Comparison of ENCODE assay signal across 8 cellular contexts in the genomic region with DNA sequence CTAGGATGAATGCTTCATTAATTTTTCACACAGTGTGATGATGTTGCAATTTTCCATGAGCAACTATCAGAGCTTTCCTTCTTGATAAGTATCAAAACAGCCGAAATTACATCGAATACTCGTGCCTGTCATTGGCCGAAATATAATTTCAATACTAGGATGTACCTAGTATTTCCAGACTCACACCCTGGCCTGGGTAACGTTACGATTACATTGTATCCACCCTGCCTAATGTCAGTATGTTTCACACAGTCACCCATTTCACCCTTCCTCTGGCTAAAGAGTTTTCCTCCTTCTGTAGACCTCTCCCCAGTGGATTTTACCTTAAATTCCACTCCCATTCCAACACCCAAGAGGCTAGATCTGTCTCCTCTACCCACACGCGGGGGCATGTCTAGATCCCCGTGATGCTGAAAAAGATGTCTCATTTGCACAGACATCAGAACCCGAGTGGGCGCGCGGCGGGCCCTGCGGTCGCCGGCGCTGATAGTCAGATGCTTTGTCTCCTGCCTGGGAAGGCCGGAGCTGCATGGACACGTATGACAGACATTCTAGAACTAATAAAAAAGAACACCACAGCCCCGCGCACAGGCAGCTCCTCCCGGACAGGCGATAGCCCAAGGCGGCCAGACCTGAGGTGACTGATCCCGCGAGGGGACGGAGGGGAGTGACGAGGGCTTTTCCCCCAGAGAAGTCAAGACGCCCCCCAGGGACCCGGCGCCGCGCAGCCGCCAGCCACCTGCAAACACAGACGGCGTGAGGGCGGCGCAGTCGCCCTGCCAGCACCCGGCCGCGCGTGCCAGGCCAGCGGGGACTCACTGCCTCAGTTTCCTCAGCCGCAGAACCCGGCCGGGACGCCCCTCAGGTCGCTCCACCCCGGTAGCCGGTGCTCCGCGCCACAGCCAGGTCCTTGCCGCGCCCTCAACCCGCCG. TPM values are rescaled to one million over a fixed set of nuclear protein-coding genes. Genes with fewer than 3 reads are reported as not detected.
DNase-seq lines count a peak whose midpoint lies in the region; ATAC-seq and TF ChIP-seq lines count a peak whose summit lies in the region.

No MANE protein-coding gene starts in this region.

- H3K36me3 ChIP-seq in lower lobe of right lung = no peaks in the 10 kb centered on the region

- ATAC-seq in HG02588 (IDR thresholded peaks at IDR 0.05; ENCODE audit: unreplicated experiment) (peak; percentile 25), lower lobe of right lung (peak; percentile 5 to 19)

- H3K27me3 Mint-ChIP-seq in activated CD4-positive, alpha-beta T cell treated with anti-CD3 and anti-CD28 coated beads, Interleukin-2, amount 10 ng/mL, durations not matched to agents 7 days and 5 days = peaks cover 27% of the 10 kb centered on the region

- no peaks in the 10 kb centered on the region for H3K9me3 ChIP-seq in lower lobe of right lung

- peak overlapping the region; percentile 84 for H3K27ac ChIP-seq in lower lobe of right lung

- H3K9me3 Mint-ChIP-seq in activated CD4-positive, alpha-beta T cell treated with anti-CD3 and anti-CD28 coated beads, Interleukin-2, amount 10 ng/mL, durations not matched to agents 7 days and 5 days = no peaks in the 10 kb centered on the region

- H3K4me3 Mint-ChIP-seq in activated CD4-positive, alpha-beta T cell treated with anti-CD3 and anti-CD28 coated beads, Interleukin-2, amount 10 ng/mL, durations not matched to agents 7 days and 5 days = peak overlapping the region; percentile 75

- H3K4me1 Mint-ChIP-seq in activated CD4-positive, alpha-beta T cell treated with anti-CD3 and anti-CD28 coated beads, Interleukin-2, amount 10 ng/mL, durations not matched to agents 7 days and 5 days = peaks cover 21% of the 10 kb centered on the region

- no peak for TF ChIP-seq CTCF in GM12875 (IDR thresholded peaks at IDR 0.05; ENCODE audit: borderline replicate concordance, insufficient read depth, low read depth, low read length)
- TF ChIP-seq CTCF in lower lobe of right lung (IDR thresholded peaks at IDR 0.05) = no peak

- H3K36me3 Mint-ChIP-seq in activated CD4-positive, alpha-beta T cell treated with anti-CD3 and anti-CD28 coated beads, Interleukin-2, amount 10 ng/mL, durations not matched to agents 7 days and 5 days (ENCODE audit: low read depth) = no peaks in the 10 kb centered on the region

- H3K27ac Mint-ChIP-seq in activated CD4-positive, alpha-beta T cell treated with anti-CD3 and anti-CD28 coated beads, Interleukin-2, amount 10 ng/mL, durations not matched to agents 7 days and 5 days = peak overlapping the region; percentile 88

- CTCF ChIA-PET in activated CD4-positive, alpha-beta T cell treated with anti-CD3 and anti-CD28 coated beads, Interleukin-2, amount 10 ng/mL, durations not matched to agents 7 days and 5 days (lab: Charles Lee) = interaction anchor here (0.6 to 1.8 kb wide), 4 partner anchors 9 to 177 kb away, joined by 3 to 5 read pairs (median 4); a partner anchor contains a TSS

- peaks cover 14% of the 10 kb centered on the region for H3K4me1 ChIP-seq in lower lobe of right lung

- H3K4me3 ChIP-seq in GM12875 (ENCODE audit: low read depth, low read length) (peak overlapping the region; percentile 90), lower lobe of right lung (peak overlapping the region; percentile 75)

- POLR2A ChIA-PET in activated CD4-positive, alpha-beta T cell treated with anti-CD3 and anti-CD28 coated beads, Interleukin-2, amount 10 ng/mL, durations not matched to agents 7 days and 5 days (lab: Charles Lee) = interaction anchor here (0.6 to 0.9 kb wide), 2 partner anchors 124 to 716 kb away, joined by 3 read pairs; no protein-coding TSS in a partner anchor

- DNase-seq in NCI-H146 treated with DMSO at 0.1 percent for 48 hours (lab: John Stamatoyannopoulos, UW; ENCODE audit: unreplicated experiment) (peak; percentile 67), dermis blood vessel endothelial cell (peak; percentile 46), lower lobe of right lung (peak; percentile 50), NCI-H2081 treated with DMSO at 0.1 percent for 48 hours (lab: John Stamatoyannopoulos, UW) (no peak)
- DNase-seq in activated CD4-positive, alpha-beta T cell treated with anti-CD3 and anti-CD28 coated beads, Interleukin-2, amount 10 ng/mL, durations not matched to agents 7 days and 5 days = peak; percentile 9
- DNase-seq in stimulated activated CD4-positive, alpha-beta T cell treated with anti-CD3 and anti-CD28 coated beads, TNF-alpha, amount 100 ng/mL, for 24 hours (ENCODE audit: low read depth in 3 of 3) = peak; percentile 3 to 47 (median 26)

- no peaks in the 10 kb centered on the region for H3K27me3 ChIP-seq in lower lobe of right lung (ENCODE audit: low read depth)

- intact Hi-C loops in lower lobe of right lung (cut with DNase I) = no loop called here

RNA-seq across cellular contexts. Expression of a gene that starts 0.7 kb away (rescaled TPM):
- total RNA-seq in activated CD4-positive, alpha-beta T cell treated with anti-CD3 and anti-CD28 coated beads, Interleukin-2, amount 10 ng/mL, durations not matched to agents 7 days and 5 days = 10 to 100 TPM; 13.0 to 13.1 TPM
- total RNA-seq in dermis blood vessel endothelial cell (8.3 and 13.6 TPM in 2 replicates), lower lobe of right lung (12.1 TPM)
